Comparison of ENCODE assay signal across 27 cellular contexts in genomic region chr14:43183916-43184315, GRCh38.
"Had no signal": no experiment of that assay in that cellular context is flagged by ENCODE, and none has a peak within 500 bp of the region (broad histone marks: within the 10 kb centered on the region; RNA-seq: fewer than 3 reads in every experiment).

No MANE protein-coding gene starts in this region.

- H3K27me3 ChIP-seq: ascending aorta, breast epithelium, cardiac muscle cell, colonic mucosa had no signal

- H3K9me3 ChIP-seq: ascending aorta, colonic mucosa had no signal

- H3K4me3 Mint-ChIP-seq: activated CD4-positive, alpha-beta memory T cell treated with anti-CD3 and anti-CD28 coated beads, Interleukin-2, amount 10 ng/mL, durations not matched to agents 7 days and 5 days; activated CD4-positive, alpha-beta T cell treated with anti-CD3 and anti-CD28 coated beads, Interleukin-2, amount 10 ng/mL, durations not matched to agents 7 days and 5 days; activated naive CD4-positive, alpha-beta T cell treated with anti-CD3 and anti-CD28 coated beads, Interleukin-2, amount 10 ng/mL, durations not matched to agents 7 days and 5 days; activated naive CD8-positive, alpha-beta T cell treated with anti-CD3 and anti-CD28 coated beads, Interleukin-2, amount 10 ng/mL, durations not matched to agents 7 days and 5 days; activated T-cell treated with anti-CD3 and anti-CD28 coated beads, Interleukin-2, amount 50 U/mL, for 24 hours; activated T-cell treated with anti-CD3 and anti-CD28 coated beads, Interleukin-2, amount 50 U/mL, for 72 hours; brain had no signal

- DNase-seq: activated CD4-positive, alpha-beta memory T cell treated with anti-CD3 and anti-CD28 coated beads, Interleukin-2, amount 10 ng/mL, durations not matched to agents 7 days and 5 days; activated CD4-positive, alpha-beta T cell treated with anti-CD3 and anti-CD28 coated beads for 1 hour; activated CD4-positive, alpha-beta T cell treated with anti-CD3 and anti-CD28 coated beads for 4 hours; activated CD4-positive, alpha-beta T cell treated with anti-CD3 and anti-CD28 coated beads, Interleukin-2, amount 10 ng/mL, durations not matched to agents 7 days and 5 days; activated CD4-positive, alpha-beta T cell treated with anti-CD3 and anti-CD28 coated beads, Interleukin-2, amount 50 U/mL, for 4 hours; activated CD8-positive, alpha-beta memory T cell treated with anti-CD3 and anti-CD28 coated beads, Interleukin-2, amount 50 U/mL, for 48 hours; activated gamma-delta T cell; activated naive CD4-positive, alpha-beta T cell; activated naive CD4-positive, alpha-beta T cell treated with anti-CD3 and anti-CD28 coated beads, Interleukin-2, amount 10 ng/mL, durations not matched to agents 7 days and 5 days; activated naive CD8-positive, alpha-beta T cell treated with anti-CD3 and anti-CD28 coated beads, Interleukin-2, amount 10 ng/mL, durations not matched to agents 7 days and 5 days; activated T-cell treated with anti-CD3 and anti-CD28 coated beads for 4 hours; activated T-cell treated with anti-CD3 and anti-CD28 coated beads, Interleukin-2, amount 50 U/mL, for 24 hours; activated T-cell treated with anti-CD3 and anti-CD28 coated beads, Interleukin-2, amount 50 U/mL, for 72 hours; central memory CD4-positive, alpha-beta T cell; cerebellar nuclear complex; colonic mucosa; effector CD8-positive, alpha-beta T cell; foreskin fibroblast; head of caudate nucleus; T-helper 2 cell had no signal

- H3K36me3 Mint-ChIP-seq: activated naive CD4-positive, alpha-beta T cell treated with anti-CD3 and anti-CD28 coated beads, Interleukin-2, amount 10 ng/mL, durations not matched to agents 7 days and 5 days; activated naive CD4-positive, alpha-beta T cell treated with anti-CD3 and anti-CD28 coated beads, Interleukin-2, amount 50 U/mL, for 72 hours; activated naive CD8-positive, alpha-beta T cell treated with anti-CD3 and anti-CD28 coated beads, Interleukin-2, amount 10 ng/mL, durations not matched to agents 7 days and 5 days; brain had no signal

- H3K9me3 Mint-ChIP-seq: activated naive CD8-positive, alpha-beta T cell treated with anti-CD3 and anti-CD28 coated beads, Interleukin-2, amount 10 ng/mL, durations not matched to agents 7 days and 5 days had no signal

- H3K4me3 ChIP-seq: ascending aorta, breast epithelium, cardiac muscle cell, colonic mucosa had no signal

- H3K4me1 Mint-ChIP-seq: activated CD4-positive, alpha-beta memory T cell treated with anti-CD3 and anti-CD28 coated beads, Interleukin-2, amount 10 ng/mL, durations not matched to agents 7 days and 5 days; activated CD4-positive, alpha-beta T cell treated with anti-CD3 and anti-CD28 coated beads, Interleukin-2, amount 10 ng/mL, durations not matched to agents 7 days and 5 days; activated naive CD4-positive, alpha-beta T cell treated with anti-CD3 and anti-CD28 coated beads, Interleukin-2, amount 10 ng/mL, durations not matched to agents 7 days and 5 days; activated naive CD8-positive, alpha-beta T cell treated with anti-CD3 and anti-CD28 coated beads, Interleukin-2, amount 10 ng/mL, durations not matched to agents 7 days and 5 days; brain had no signal

- H3K27me3 Mint-ChIP-seq: activated CD4-positive, alpha-beta memory T cell treated with anti-CD3 and anti-CD28 coated beads, Interleukin-2, amount 10 ng/mL, durations not matched to agents 7 days and 5 days; activated CD4-positive, alpha-beta T cell treated with anti-CD3 and anti-CD28 coated beads, Interleukin-2, amount 10 ng/mL, durations not matched to agents 7 days and 5 days; activated naive CD4-positive, alpha-beta T cell treated with anti-CD3 and anti-CD28 coated beads, Interleukin-2, amount 10 ng/mL, durations not matched to agents 7 days and 5 days; activated naive CD8-positive, alpha-beta T cell treated with anti-CD3 and anti-CD28 coated beads, Interleukin-2, amount 10 ng/mL, durations not matched to agents 7 days and 5 days; activated T-cell treated with anti-CD3 and anti-CD28 coated beads, Interleukin-2, amount 50 U/mL, for 24 hours; brain had no signal

- FAIRE-seq: frontal cortex had no signal

- H3K27ac ChIP-seq: ascending aorta, breast epithelium, cardiac muscle cell, colonic mucosa, epithelial cell of prostate had no signal

- H3K36me3 ChIP-seq: ascending aorta, breast epithelium, cardiac muscle cell, colonic mucosa had no signal

- H3K4me1 ChIP-seq: ascending aorta, breast epithelium, colonic mucosa had no signal

- H3K27ac Mint-ChIP-seq: activated CD4-positive, alpha-beta memory T cell treated with anti-CD3 and anti-CD28 coated beads, Interleukin-2, amount 10 ng/mL, durations not matched to agents 7 days and 5 days; activated CD4-positive, alpha-beta T cell treated with anti-CD3 and anti-CD28 coated beads, Interleukin-2, amount 10 ng/mL, durations not matched to agents 7 days and 5 days; activated naive CD4-positive, alpha-beta T cell treated with anti-CD3 and anti-CD28 coated beads, Interleukin-2, amount 10 ng/mL, durations not matched to agents 7 days and 5 days; activated naive CD4-positive, alpha-beta T cell treated with anti-CD3 and anti-CD28 coated beads, Interleukin-2, amount 50 U/mL, for 72 hours; activated naive CD8-positive, alpha-beta T cell treated with anti-CD3 and anti-CD28 coated beads, Interleukin-2, amount 10 ng/mL, durations not matched to agents 7 days and 5 days; activated T-cell treated with anti-CD3 and anti-CD28 coated beads, Interleukin-2, amount 50 U/mL, for 24 hours; activated T-cell treated with anti-CD3 and anti-CD28 coated beads, Interleukin-2, amount 50 U/mL, for 72 hours; brain had no signal
